8 cellular contexts compared by ENCODE assay signal in the genomic region with DNA sequence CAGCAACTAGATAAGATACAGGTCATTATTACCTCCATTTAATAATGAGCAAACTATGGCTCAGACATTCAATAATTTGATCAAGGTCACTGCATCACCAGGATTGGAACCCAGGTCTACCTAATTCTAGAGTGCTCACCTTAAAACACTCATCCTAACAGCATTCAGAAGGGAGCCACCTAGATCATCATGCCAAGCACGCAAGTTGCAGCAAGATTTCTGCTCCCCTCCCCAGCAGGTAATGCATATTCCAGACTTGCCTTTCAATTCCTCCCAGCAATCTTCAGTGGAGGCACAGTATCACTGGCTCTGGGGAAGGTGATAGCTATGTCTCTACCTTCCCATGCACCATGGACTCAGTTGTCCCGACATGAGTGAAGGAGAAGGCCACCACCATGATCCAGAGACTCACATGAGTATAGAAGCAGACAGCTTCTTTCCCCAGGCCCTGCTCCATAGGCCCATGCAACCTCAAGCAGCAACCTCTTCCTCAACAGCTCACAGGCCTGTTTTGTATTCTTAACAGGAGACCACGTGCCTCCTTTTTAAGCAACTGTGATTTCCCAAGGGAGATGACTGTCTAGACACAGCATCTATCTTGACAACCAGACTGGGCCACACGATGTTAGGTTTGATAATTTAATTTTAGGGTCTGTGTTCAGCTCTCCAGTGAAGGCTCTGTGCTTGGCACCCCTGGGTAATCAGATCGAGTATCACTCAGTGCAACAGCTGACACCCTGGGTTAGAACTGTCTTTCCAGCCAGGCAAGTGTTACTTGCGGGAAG. TPM values are rescaled to one million over a fixed set of nuclear protein-coding genes. Genes with fewer than 3 reads are reported as not detected.
DNase-seq lines count a peak whose midpoint lies in the region; ATAC-seq and TF ChIP-seq lines count a peak whose summit lies in the region.

No MANE protein-coding gene starts in this region.

- DNase-seq in choroid plexus epithelial cell (ENCODE audit: low read depth) (peak; percentile 54), KBM-7 (no peak), epidermal melanocyte (ENCODE audit: insufficient read length, low spot score) (no peak), NCI-H524 treated with DMSO at 0.1 percent for 48 hours (lab: John Stamatoyannopoulos, UW) (no peak), NK-92 (lab: John Stamatoyannopoulos, UW; ENCODE audit: unreplicated experiment) (no peak)

- TF ChIP-seq CTCF in choroid plexus epithelial cell (conservative IDR thresholded peaks at IDR 0.05; ENCODE audit: low read depth, low read length) = no peak

- H3K4me2 ChIP-seq in skeletal muscle satellite cell (ENCODE audit: low read length) = peak overlapping the region; percentile 66

- ATAC-seq in GM19351 (IDR thresholded peaks at IDR 0.05; ENCODE audit: unreplicated experiment) (peak; percentile 52), HG03571 (IDR thresholded peaks at IDR 0.05; ENCODE audit: unreplicated experiment) (peak; percentile 71)

- H3K4me3 ChIP-seq in choroid plexus epithelial cell (ENCODE audit: low read depth, low read length) (no peak overlapping the region), skeletal muscle satellite cell (ENCODE audit: low read length) (no peak overlapping the region)

- no peaks in the 10 kb centered on the region for H3K9me3 ChIP-seq in skeletal muscle satellite cell (replicated peaks; ENCODE audit: low read length)

- in situ Hi-C loops in KBM-7 (cut with MboI; ENCODE audit: low pct_unique_long_range_greater_than_20kb, low sequenced_read_pairs) = no loop called here

- no peak overlapping the region for H3K9ac ChIP-seq in skeletal muscle satellite cell (ENCODE audit: low read depth, low read length)

- H3K36me3 ChIP-seq in skeletal muscle satellite cell (ENCODE audit: insufficient read depth, low read length) = no peaks in the 10 kb centered on the region

- no peaks in the 10 kb centered on the region for H3K27me3 ChIP-seq in skeletal muscle satellite cell (ENCODE audit: control insufficient read depth, insufficient read depth, low read length)

- peaks cover 38% of the 10 kb centered on the region for H3K4me1 ChIP-seq in skeletal muscle satellite cell (ENCODE audit: control insufficient read depth, insufficient read depth, low read length)

RNA-seq across cellular contexts. Expression of a gene that starts 36.4 kb away (rescaled TPM):
- 5.8 and 9.0 TPM in 2 replicates for total RNA-seq in skeletal muscle satellite cell (2012; rRNA removed)
